11 cellular contexts compared by ENCODE assay signal in genomic region chr11:69711824-69712801, GRCh38. TPM values are rescaled to one million over a fixed set of nuclear protein-coding genes. Genes with fewer than 3 reads are reported as not detected.
DNase-seq lines count a peak whose midpoint lies in the region; ATAC-seq and TF ChIP-seq lines count a peak whose summit lies in the region.
"Had no signal": no experiment of that assay in that cellular context is flagged by ENCODE, and none has a peak within 500 bp of the region (broad histone marks: within the 10 kb centered on the region; RNA-seq: fewer than 3 reads in every experiment).

No MANE protein-coding gene starts in this region.

- H3K27ac ChIP-seq in brain microvascular endothelial cell, result no peak overlapping the region
- H3K27ac ChIP-seq: 22Rv1 had no signal

- TF ChIP-seq CTCF in GM12865 (IDR thresholded peaks at IDR 0.05; ENCODE audit: insufficient read depth, low read depth, low read length, missing control alignments) (no peak), brain microvascular endothelial cell (IDR thresholded peaks at IDR 0.05; ENCODE audit: low read depth, low read length, missing control alignments) (no peak), HFFc6 (IDR thresholded peaks at IDR 0.05) (no peak)

- DNase-seq in DMS53 (lab: John Stamatoyannopoulos, UW) (peak; percentile 30), DMS53 treated with DMSO at 0.1 percent for 48 hours (lab: John Stamatoyannopoulos, UW; ENCODE audit: unreplicated experiment) (no peak), GM12865 (ENCODE audit: low read depth) (peak; percentile 14), T-helper 17 cell (no peak), brain microvascular endothelial cell (no peak), HFFc6 (no peak)
- DNase-seq: NCI-H187 had no signal

- H3K4me3 Mint-ChIP-seq in T-helper 17 cell (peak overlapping the region; percentile 74), HFFc6 (no peak overlapping the region)

- H3K36me3 Mint-ChIP-seq in T-helper 17 cell (ENCODE audit: low read depth), result peaks cover 2% of the 10 kb centered on the region
- H3K36me3 Mint-ChIP-seq in HFFc6 (ENCODE audit: low read depth), result no peaks in the 10 kb centered on the region

- ATAC-seq in T-helper 17 cell (no peak), esophagus mucosa (peak; percentile 61), HG03095 (IDR thresholded peaks at IDR 0.05; ENCODE audit: unreplicated experiment) (no peak)
- ATAC-seq: Panc1 had no signal

- H3K27ac Mint-ChIP-seq in T-helper 17 cell (no peak overlapping the region), HFFc6 (no peak overlapping the region)

- peaks cover 9% of the 10 kb centered on the region for H3K27me3 ChIP-seq in brain microvascular endothelial cell (replicated peaks)

- peaks cover 11% of the 10 kb centered on the region for H3K4me1 Mint-ChIP-seq in T-helper 17 cell
- H3K4me1 Mint-ChIP-seq in HFFc6 (ENCODE audit: low read depth), result no peaks in the 10 kb centered on the region

- H3K9me3 ChIP-seq in T-helper 17 cell (ENCODE audit: control insufficient read depth, low read length, poor library complexity, severe bottlenecking), result no peaks in the 10 kb centered on the region

- in situ Hi-C loops in brain microvascular endothelial cell (cut with HindIII; ENCODE audit: low pct_ligation_motif_present, low sequenced_read_pairs), result no loop called here

- H3K27me3 Mint-ChIP-seq in T-helper 17 cell (peaks cover 6% of the 10 kb centered on the region), HFFc6 (ENCODE audit: insufficient read depth) (peaks cover 45% of the 10 kb centered on the region)

- no peaks in the 10 kb centered on the region for H3K36me3 ChIP-seq in brain microvascular endothelial cell (replicated peaks)

- no peaks in the 10 kb centered on the region for H3K9me3 Mint-ChIP-seq in HFFc6

- H3K4me3 ChIP-seq in GM12865 (ENCODE audit: low read depth, low read length) (no peak overlapping the region), brain microvascular endothelial cell (ENCODE audit: low read depth, low read length) (no peak overlapping the region)

RNA-seq across cellular contexts. Expression of gene FGF19, which starts 8.3 kb away (rescaled TPM):
- total RNA-seq in T-helper 17 cell, result not detected
- total RNA-seq in esophagus mucosa, result not detected
- total RNA-seq in HFFc6 (2021; fragmentation: NEBNext Ultra II Directional; extraction: Animal tissue kit (Norgen Biotek cat#: 25700)), result not detected

RNA-seq across cellular contexts. Expression of gene LTO1, which starts 37.0 kb away (rescaled TPM):
- total RNA-seq in T-helper 17 cell, result 10 to 100 TPM; 33.4 to 43.2 TPM
- total RNA-seq in esophagus mucosa, result 12.1 TPM
- total RNA-seq in HFFc6 (2021; fragmentation: NEBNext Ultra II Directional; extraction: Animal tissue kit (Norgen Biotek cat#: 25700)), result 10 to 100 TPM; 23.2 to 28.5 (median 25.6) TPM

Comparison
In these comparisons a context has a peak if more than half of its experiments do, and no peak if none do; other contexts are left out.
1. DNase-seq: peak in DMS53 (single experiment) and GM12865 (single experiment); none in DMS53 treated with DMSO at 0.1 percent for 48 hours (single experiment), T-helper 17 cell (0 of 3), brain microvascular endothelial cell (single experiment) and HFFc6 (single experiment).